In genomic region chr2:9200634-9201015, GRCh38 we compare ENCODE assay signal across 16 cellular contexts. TPM values are rescaled to one million over a fixed set of nuclear protein-coding genes. Genes with fewer than 3 reads are reported as not detected.
DNase-seq lines count a peak whose midpoint lies in the region; ATAC-seq, FAIRE-seq and TF ChIP-seq lines count a peak whose summit lies in the region.
"Had no signal": no experiment of that assay in that cellular context is flagged by ENCODE, and none has a peak within 500 bp of the region (broad histone marks: within the 10 kb centered on the region; RNA-seq: fewer than 3 reads in every experiment).

No MANE protein-coding gene starts in this region.

- peaks cover 27% of the 10 kb centered on the region for H3K4me1 Mint-ChIP-seq in neural progenitor cell

- H3K27ac Mint-ChIP-seq in neural progenitor cell: peak overlapping the region; percentile 8

- CTCF ChIA-PET in HepG2 (lab: Yijun Ruan, JAX; ENCODE audit: low intra/inter-chr PET ratio, low total read pairs): no interaction called here

- no peaks in the 10 kb centered on the region for H3K9me3 Mint-ChIP-seq in neural progenitor cell

- WGBS in HepG2 (ENCODE audit: low lambda C conversion rate): 54% methylated on average over 4 of the region's 4 CpGs
- whole genome bisulfite sequencing in right lobe of liver (ENCODE audit: insufficient coverage, low coverage, low lambda C conversion rate, missing lambda C conversion rate): 67% methylated on average over 4 of the region's 4 CpGs

- no peak for FAIRE-seq in HepG2 (lab: Jason Lieb, UNC)
- FAIRE-seq: A549 had no signal

- H3K9me3 ChIP-seq in HepG2 (ENCODE audit: low read length) (no peaks in the 10 kb centered on the region), right lobe of liver (no peaks in the 10 kb centered on the region), neural progenitor cell (ENCODE audit: low read depth) (no peaks in the 10 kb centered on the region)
- H3K9me3 ChIP-seq: A549 had no signal

- in situ Hi-C loops in HepG2 (cut with HindIII; ENCODE audit: extremely low pct_ligation_motif_present, low pct_unique_long_range_greater_than_20kb): loop anchor here (10.0 kb wide), 2 partner anchors 56 to 134 kb away; no protein-coding TSS in a partner anchor

- H3F3A ChIP-seq in neural progenitor cell (ENCODE audit: low read depth): peaks cover 5% of the 10 kb centered on the region

- H3K4me3 ChIP-seq in HepG2 (replicated peaks in 1 of 3; ENCODE audit: insufficient read depth in 1 of 3, low read depth in 2 of 3, low read length in 3 of 3): no peak overlapping the region
- no peak overlapping the region for H3K4me3 ChIP-seq in right lobe of liver
- no peak overlapping the region for H3K4me3 ChIP-seq in neural progenitor cell
- H3K4me3 ChIP-seq: A549, PC-9 had no signal

- H3K4me3 Mint-ChIP-seq in neural progenitor cell: no peak overlapping the region

- no peak for TF ChIP-seq RAD21 in HepG2 (CRISPR knock-in tag; IDR thresholded peaks at IDR 0.05)

- no peaks in the 10 kb centered on the region for H3K79me2 ChIP-seq in HepG2 (ENCODE audit: insufficient read depth, low read length)
- H3K79me2 ChIP-seq in neural progenitor cell (ENCODE audit: low read depth): no peaks in the 10 kb centered on the region

- H4K20me1 ChIP-seq in HepG2 (ENCODE audit: insufficient read depth, low read length) (no peaks in the 10 kb centered on the region), neural progenitor cell (ENCODE audit: low read depth) (no peaks in the 10 kb centered on the region)

- H3K27me3 ChIP-seq in HepG2 (ENCODE audit: control insufficient read depth in 1 of 2, insufficient read depth in 2 of 2, low read length in 2 of 2) (no peaks in the 10 kb centered on the region; a peak in 1 of 5 replicates), right lobe of liver (no peaks in the 10 kb centered on the region), neural progenitor cell (peaks cover 23% of the 10 kb centered on the region)

- H3K4me2 ChIP-seq in HepG2 (ENCODE audit: low read depth, low read length): no peak overlapping the region
- no peak overlapping the region for H3K4me2 ChIP-seq in neural progenitor cell
- H3K4me2 ChIP-seq: A549, PC-9 had no signal

- intact Hi-C loops in HepG2 (cut with micrococcal nuclease; ENCODE audit: unreplicated experiment): loop anchor here (5.0 kb wide), 1 partner anchor 33 kb away; no protein-coding TSS in a partner anchor
- intact Hi-C loops in right lobe of liver (cut with DNase I): loop anchor here in 1 of 2 donors (10.0 kb wide), 1 partner anchor 134 kb away; no protein-coding TSS in a partner anchor

- H2AFZ ChIP-seq in HepG2 (ENCODE audit: low read length) (no peak overlapping the region), neural progenitor cell (replicated peaks) (no peak overlapping the region)
- H2AFZ ChIP-seq: PC-9 had no signal

- no peak for TF ChIP-seq POLR2A in HepG2 (IDR thresholded peaks at IDR 0.05; ENCODE audit: insufficient read depth in 1 of 2, low read depth in 2 of 2, low read length in 2 of 2)
- no peak for TF ChIP-seq POLR2A in right lobe of liver (IDR thresholded peaks at IDR 0.05)

- H3K27me3 Mint-ChIP-seq in neural progenitor cell (ENCODE audit: insufficient read depth, low read depth): peaks cover 9% of the 10 kb centered on the region

- ATAC-seq in HepG2 (no peak), right lobe of liver (no peak), GM21515 (IDR thresholded peaks at IDR 0.05; ENCODE audit: unreplicated experiment) (no peak)

- no peak overlapping the region for H3K9ac ChIP-seq in HepG2 (ENCODE audit: insufficient read depth, low read depth, low read length)
- H3K9ac ChIP-seq in neural progenitor cell: no peak overlapping the region

- H3K27ac ChIP-seq in HepG2 (ENCODE audit: extremely low read length, insufficient read depth, low read length): no peak overlapping the region
- H3K27ac ChIP-seq in right lobe of liver: no peak overlapping the region
- no peak overlapping the region for H3K27ac ChIP-seq in neural progenitor cell
- H3K27ac ChIP-seq: A549, PC-9 had no signal

- H3K4me1 ChIP-seq in HepG2 (ENCODE audit: insufficient read depth, low read length): peaks cover 47% of the 10 kb centered on the region
- peaks cover 0 to 10% (median under 1%) of the 10 kb centered on the region in 4 donors for H3K4me1 ChIP-seq in right lobe of liver
- peaks cover 3% of the 10 kb centered on the region for H3K4me1 ChIP-seq in neural progenitor cell

- POLR2A ChIA-PET in HepG2 (lab: Yijun Ruan, JAX): interaction anchor here (0.6 kb wide), 1 partner anchor 356 kb away, joined by 5 read pairs; no protein-coding TSS in a partner anchor

- H3K36me3 Mint-ChIP-seq in neural progenitor cell: no peaks in the 10 kb centered on the region

- DNase-seq in HepG2 (ENCODE audit: low spot score): no peak
- no peak for DNase-seq in right lobe of liver
- DNase-seq in epidermal melanocyte (ENCODE audit: insufficient read length, low spot score): peak; percentile 32
- DNase-seq in neural progenitor cell (ENCODE audit: low spot score): no peak
- DNase-seq in 8988T: no peak
- no peak for DNase-seq in NCI-H748 treated with DMSO at 0.1 percent for 48 hours (lab: John Stamatoyannopoulos, UW)
- DNase-seq in DMS 273 (lab: John Stamatoyannopoulos, UW; ENCODE audit: unreplicated experiment): no peak
- DNase-seq: C1 segment of cervical spinal cord, H7, NCI-H1105 treated with DMSO at 0.1 percent for 48 hours, NCI-H187, NCI-H345, NCI-H526 treated with DMSO at 0.1 percent for 48 hours, PC-9 had no signal

- no peak for TF ChIP-seq CTCF in HepG2 (CRISPR knock-in tag; IDR thresholded peaks at IDR 0.05)
- no peak for TF ChIP-seq CTCF in right lobe of liver (IDR thresholded peaks at IDR 0.05)
- no peak for TF ChIP-seq CTCF in neural progenitor cell (IDR thresholded peaks at IDR 0.05)

- TF ChIP-seq EP300 in HepG2 (IDR thresholded peaks at IDR 0.05; ENCODE audit: low read depth in 2 of 2, low read length in 2 of 2): no peak
- TF ChIP-seq EP300 in HepG2 (CRISPR knock-in tag; IDR thresholded peaks at IDR 0.05; ENCODE audit: borderline replicate concordance): no peak

- no TSS peak for BruUV-seq in HepG2 (replicated peaks; lab: Mats Ljungman, UMichigan)

- H3K36me3 ChIP-seq in HepG2 (replicated peaks in 1 of 2; ENCODE audit: control insufficient read depth in 1 of 2, insufficient read depth in 2 of 2, low read length in 2 of 2): no peaks in the 10 kb centered on the region
- no peaks in the 10 kb centered on the region for H3K36me3 ChIP-seq in right lobe of liver
- H3K36me3 ChIP-seq in neural progenitor cell: no peaks in the 10 kb centered on the region

TF ChIP-seq in HepG2, 621 proteins besides CTCF, POLR2A, EP300 and RAD21:
- TF ChIP-seq SUZ12 (IDR thresholded peaks at IDR 0.05; ENCODE audit: low read depth, low read length) (no peak), NR2F2 (IDR thresholded peaks at IDR 0.05; ENCODE audit: borderline replicate concordance, low read depth) (no peak), E2F1 (CRISPR knock-in tag; IDR thresholded peaks at IDR 0.05) (no peak), SRF (IDR thresholded peaks at IDR 0.05; ENCODE audit: low read depth, low read length) (no peak), ZNF263 (CRISPR knock-in tag; IDR thresholded peaks at IDR 0.05) (0 out of 2 replicates have a peak, but pooled peaks have one; percentile 32), EEA1 (CRISPR knock-in tag; IDR thresholded peaks at IDR 0.05; ENCODE audit: borderline replicate concordance) (no peak), JUNB (CRISPR knock-in tag; IDR thresholded peaks at IDR 0.05; ENCODE audit: borderline replicate concordance) (no peak)

RNA-seq across cellular contexts. Expression of gene ASAP2, which starts 6.0 kb away (rescaled TPM):
- total RNA-seq in HepG2 (2016; rRNA removed; fragmentation: Illumina TruSeq; extraction: Trizol) (7.3 and 7.5 TPM in 2 replicates), right lobe of liver (1 to 10 TPM; 2.4 to 5.2 (median 3.9) TPM), neural progenitor cell (ENCODE audit: low replicate concordance) (26.1 and 31.7 TPM in 2 replicates)
- 2.7 and 4.4 TPM in 2 replicates for total RNA-seq in HepG2 (2016; cell fraction: cytosol; rRNA removed; fragmentation: Illumina TruSeq; extraction: Trizol; ENCODE audit: low read depth)
- 5.8 and 6.1 TPM in 2 replicates for total RNA-seq in HepG2 (2016; cell fraction: insoluble cytoplasmic fraction; rRNA removed; fragmentation: Illumina TruSeq; extraction: Trizol)
- 5.3 and 5.4 TPM in 2 replicates for total RNA-seq in HepG2 (2016; cell fraction: membrane; rRNA removed; fragmentation: Illumina TruSeq; extraction: Trizol)
- 9.2 and 12.1 TPM in 2 replicates for total RNA-seq in HepG2 (2016; cell fraction: nucleus; rRNA removed; fragmentation: Illumina TruSeq; extraction: Trizol)
- polyA plus RNA-seq in HepG2 (2011; rRNA removed): 15.5 and 22.3 TPM in 2 replicates
- polyA plus RNA-seq in HepG2 (2011; cell fraction: cytosol; rRNA removed): 10.3 and 11.1 TPM in 2 replicates
- polyA plus RNA-seq in HepG2 (2011; cell fraction: nucleus; rRNA removed): 23.5 and 27.0 TPM in 2 replicates
- 8.6 and 9.2 TPM in 2 replicates for polyA plus RNA-seq in HepG2 (2012)
- 0.52 and 0.53 TPM in 2 replicates for polyA plus RNA-seq in HepG2 (2016; cell fraction: cytosol; fragmentation: Illumina TruSeq; extraction: Trizol; ENCODE audit: low read depth)
- 6.8 and 8.0 TPM in 2 replicates for polyA plus RNA-seq in HepG2 (2016; cell fraction: insoluble cytoplasmic fraction; fragmentation: Illumina TruSeq; extraction: Trizol; ENCODE audit: low read depth)
- polyA plus RNA-seq in HepG2 (2016; cell fraction: membrane; fragmentation: Illumina TruSeq; extraction: Trizol; ENCODE audit: low read depth): 2.2 and 2.8 TPM in 2 replicates
- 12.8 and 15.6 TPM in 2 replicates for polyA plus RNA-seq in HepG2 (2016; cell fraction: nucleus; fragmentation: Illumina TruSeq; extraction: Trizol; ENCODE audit: insufficient read depth, low read depth)
- 13.6 and 22.4 TPM in 2 replicates for polyA minus RNA-seq in HepG2 (2011; rRNA and poly(A)+ RNA removed; ENCODE audit: low replicate concordance)
- 14.0 and 17.7 TPM in 2 replicates for polyA minus RNA-seq in HepG2 (2011; cell fraction: cytosol; rRNA and poly(A)+ RNA removed)
- polyA minus RNA-seq in HepG2 (2011; cell fraction: nucleus; rRNA and poly(A)+ RNA removed): 49.2 and 56.1 TPM in 2 replicates
